13 cellular contexts compared by ENCODE assay signal in genomic region chr3:10370429-10370828, GRCh38. TPM values are rescaled to one million over a fixed set of nuclear protein-coding genes. Genes with fewer than 3 reads are reported as not detected.
DNase-seq lines count a peak whose midpoint lies in the region; ATAC-seq and TF ChIP-seq lines count a peak whose summit lies in the region.
"Had no signal": no experiment of that assay in that cellular context is flagged by ENCODE, and none has a peak within 500 bp of the region (broad histone marks: within the 10 kb centered on the region; RNA-seq: fewer than 3 reads in every experiment).

No MANE protein-coding gene starts in this region.

- no peak for ATAC-seq in GM18867 (IDR thresholded peaks at IDR 0.05; ENCODE audit: unreplicated experiment)

- H3K27ac Mint-ChIP-seq in nephron progenitor cell: peak overlapping the region; percentile 15

- no peak overlapping the region for H3K4me3 Mint-ChIP-seq in nephron progenitor cell
- H3K4me3 Mint-ChIP-seq: H9 had no signal

- H3K27me3 Mint-ChIP-seq in nephron progenitor cell (ENCODE audit: low read depth, poor library complexity): peaks cover 18% of the 10 kb centered on the region

- H3K9me3 Mint-ChIP-seq in nephron progenitor cell: peaks cover 3% of the 10 kb centered on the region

- peaks cover 27% of the 10 kb centered on the region for H3K4me1 Mint-ChIP-seq in nephron progenitor cell

- TF ChIP-seq CTCF in cardiac fibroblast (IDR thresholded peaks at IDR 0.05; ENCODE audit: low read depth, low read length) (no peak), nephron progenitor cell (IDR thresholded peaks at IDR 0.05) (no peak)

- H3K36me3 Mint-ChIP-seq in nephron progenitor cell (ENCODE audit: low read depth): no peaks in the 10 kb centered on the region

- DNase-seq in EH (ENCODE audit: low read depth) (peak; percentile 72), NAMALWA (ENCODE audit: low spot score) (peak; percentile 41), cardiac fibroblast (ENCODE audit: low read depth in 2 of 2) (peak; percentile 55 to 62), nephron progenitor cell (no peak), ureter (ENCODE audit: low spot score) (no peak), NCI-H1930 (lab: John Stamatoyannopoulos, UW) (no peak), germinal center (ENCODE audit: low spot score) (no peak)
- DNase-seq: activated CD8-positive, alpha-beta memory T cell treated with anti-CD3 and anti-CD28 coated beads, Interleukin-2, amount 50 U/mL, for 48 hours; H9; tibial artery had no signal

- no peak overlapping the region for H3K4me3 ChIP-seq in cardiac fibroblast (replicated peaks in 1 of 2; ENCODE audit: low read depth in 2 of 2, low read length in 2 of 2)
- H3K4me3 ChIP-seq: lung, Peyer's patch, tibial artery had no signal

RNA-seq across cellular contexts. Expression of gene SEC13, which starts 49.5 kb away (rescaled TPM):
- total RNA-seq in ureter: 82.9 TPM

Comparison
In these comparisons a context has a peak if more than half of its experiments do, and no peak if none do; other contexts are left out.
1. DNase-seq: peak in EH (single experiment), NAMALWA (single experiment) and cardiac fibroblast (2 of 2); none in nephron progenitor cell (single experiment), ureter (single experiment), NCI-H1930 (0 of 2) and germinal center (single experiment).